Comparison of ENCODE assay signal across 27 cellular contexts in genomic region chr14:92482621-92483319, GRCh38.
"Had no signal": no experiment of that assay in that cellular context is flagged by ENCODE, and none has a peak within 500 bp of the region (broad histone marks: within the 10 kb centered on the region; RNA-seq: fewer than 3 reads in every experiment).

No MANE protein-coding gene starts in this region.

- H3K27me3 Mint-ChIP-seq: activated CD8-positive, alpha-beta T cell treated with anti-CD3 and anti-CD28 coated beads for 36 hours; activated T-cell treated with anti-CD3 and anti-CD28 coated beads, Interleukin-2, amount 50 U/mL, for 24 hours; natural killer cell treated with Interleukin-12 subunit alpha and Interleukin-12 subunit beta and Interleukin-15 and Interleukin-18, amount 100 ng/mL, for 72 hours had no signal

- H3K4me1 Mint-ChIP-seq: activated B cell treated with CpG ODN at 0.5 μM for 24 hours, brain had no signal

- H3K4me1 ChIP-seq: ascending aorta, esophagus squamous epithelium, suprapubic skin, uterus had no signal

- H3K36me3 Mint-ChIP-seq: activated naive CD4-positive, alpha-beta T cell treated with anti-CD3 and anti-CD28 coated beads, Interleukin-2, amount 10 ng/mL, durations not matched to agents 7 days and 5 days; brain had no signal

- FAIRE-seq: frontal cortex, islet of Langerhans, small intestine had no signal

- H3K27me3 ChIP-seq: ascending aorta, sigmoid colon, suprapubic skin, tibial nerve, uterus had no signal

- H3K27ac ChIP-seq: ascending aorta, esophagus squamous epithelium, sigmoid colon, suprapubic skin, tibial nerve, uterus had no signal

- H3K9me3 ChIP-seq: ascending aorta, esophagus squamous epithelium, mucosa of descending colon, sigmoid colon, suprapubic skin, uterus had no signal

- H3K4me3 ChIP-seq: ascending aorta, esophagus squamous epithelium, mucosa of descending colon, sigmoid colon, suprapubic skin, tibial nerve, uterus had no signal

- H3K4me3 Mint-ChIP-seq: activated B cell treated with CpG ODN at 0.5 μM for 24 hours; activated CD8-positive, alpha-beta T cell treated with anti-CD3 and anti-CD28 coated beads for 36 hours; activated naive CD4-positive, alpha-beta T cell treated with anti-CD3 and anti-CD28 coated beads, Interleukin-2, amount 10 ng/mL, durations not matched to agents 7 days and 5 days; activated naive CD8-positive, alpha-beta T cell treated with anti-CD3 and anti-CD28 coated beads, Interleukin-2, amount 10 ng/mL, durations not matched to agents 7 days and 5 days; activated T-cell treated with anti-CD3 and anti-CD28 coated beads, Interleukin-2, amount 50 U/mL, for 24 hours; brain; natural killer cell treated with Interleukin-12 subunit alpha and Interleukin-12 subunit beta and Interleukin-15 and Interleukin-18, amount 100 ng/mL, for 72 hours; T-helper 2 cell treated with Interferon-gamma antibody and Interleukin-4, amounts not matched to agents 5 μg/mL and 100 μg/mL, for 36 hours had no signal

- ATAC-seq: activated CD8-positive, alpha-beta T cell treated with anti-CD3 and anti-CD28 coated beads for 36 hours; mucosa of descending colon; natural killer cell treated with Interleukin-12 subunit alpha and Interleukin-12 subunit beta and Interleukin-15 and Interleukin-18, amount 100 ng/mL, for 72 hours had no signal

- DNase-seq: activated B cell treated with CpG ODN at 0.5 μM for 24 hours; activated CD4-positive, alpha-beta T cell treated with anti-CD3 and anti-CD28 coated beads, Interleukin-2, amount 50 U/mL, for 1 hour; activated CD8-positive, alpha-beta T cell treated with anti-CD3 and anti-CD28 coated beads for 36 hours; activated gamma-delta T cell; activated naive CD4-positive, alpha-beta T cell treated with anti-CD3 and anti-CD28 coated beads, Interleukin-2, amount 10 ng/mL, durations not matched to agents 7 days and 5 days; activated naive CD8-positive, alpha-beta T cell treated with anti-CD3 and anti-CD28 coated beads, Interleukin-2, amount 10 ng/mL, durations not matched to agents 7 days and 5 days; activated T-cell treated with anti-CD3 and anti-CD28 coated beads, Interleukin-2, amount 50 U/mL, for 24 hours; caudate nucleus; effector CD4-positive, alpha-beta T cell; esophagus squamous epithelium; left ventricle myocardium superior; mucosa of descending colon; sigmoid colon; small intestine; stimulated activated CD4-positive, alpha-beta T cell treated with anti-CD3 and anti-CD28 coated beads, Interleukin-1b, Interleukin-23, amount 100 ng/mL, for 48 hours; stimulated activated naive CD4-positive, alpha-beta T cell; T-helper 1 cell; uterus had no signal

- H3K27ac Mint-ChIP-seq: activated B cell treated with CpG ODN at 0.5 μM for 24 hours; activated CD8-positive, alpha-beta T cell treated with anti-CD3 and anti-CD28 coated beads for 36 hours; activated naive CD4-positive, alpha-beta T cell treated with anti-CD3 and anti-CD28 coated beads, Interleukin-2, amount 10 ng/mL, durations not matched to agents 7 days and 5 days; activated naive CD8-positive, alpha-beta T cell treated with anti-CD3 and anti-CD28 coated beads, Interleukin-2, amount 10 ng/mL, durations not matched to agents 7 days and 5 days; activated T-cell treated with anti-CD3 and anti-CD28 coated beads, Interleukin-2, amount 50 U/mL, for 24 hours; brain; natural killer cell treated with Interleukin-12 subunit alpha and Interleukin-12 subunit beta and Interleukin-15 and Interleukin-18, amount 100 ng/mL, for 72 hours; progenitor cell of endocrine pancreas; T-helper 2 cell treated with Interferon-gamma antibody and Interleukin-4, amounts not matched to agents 5 μg/mL and 100 μg/mL, for 36 hours had no signal

- H3K9me3 Mint-ChIP-seq: activated naive CD4-positive, alpha-beta T cell treated with anti-CD3 and anti-CD28 coated beads, Interleukin-2, amount 10 ng/mL, durations not matched to agents 7 days and 5 days; activated T-cell treated with anti-CD3 and anti-CD28 coated beads, Interleukin-2, amount 50 U/mL, for 24 hours; natural killer cell treated with Interleukin-12 subunit alpha and Interleukin-12 subunit beta and Interleukin-15 and Interleukin-18, amount 100 ng/mL, for 72 hours; T-helper 2 cell treated with Interferon-gamma antibody and Interleukin-4, amounts not matched to agents 5 μg/mL and 100 μg/mL, for 36 hours had no signal

- H3K36me3 ChIP-seq: ascending aorta, esophagus squamous epithelium, sigmoid colon, suprapubic skin, tibial nerve, uterus had no signal
